Comparison of ENCODE assay signal across 21 cellular contexts in genomic region chr16:69097425-69097824, GRCh38. TPM values are rescaled to one million over a fixed set of nuclear protein-coding genes. Genes with fewer than 3 reads are reported as not detected.
DNase-seq lines count a peak whose midpoint lies in the region; ATAC-seq, FAIRE-seq and TF ChIP-seq lines count a peak whose summit lies in the region.
"Had no signal": no experiment of that assay in that cellular context is flagged by ENCODE, and none has a peak within 500 bp of the region (broad histone marks: within the 10 kb centered on the region; RNA-seq: fewer than 3 reads in every experiment).

No MANE protein-coding gene starts in this region.

- no peaks in the 10 kb centered on the region for H3K9me3 ChIP-seq in HUES64 (ENCODE audit: insufficient read depth, low read depth, low read length)
- no peaks in the 10 kb centered on the region for H3K9me3 ChIP-seq in keratinocyte (ENCODE audit: control insufficient read depth, low read depth, low read length)
- no peaks in the 10 kb centered on the region for H3K9me3 ChIP-seq in SK-N-SH
- no peaks in the 10 kb centered on the region for H3K9me3 ChIP-seq in T-helper 17 cell (ENCODE audit: control insufficient read depth, low read length, poor library complexity, severe bottlenecking)
- H3K9me3 ChIP-seq: BLaER1 had no signal

- dilution Hi-C loops in keratinocyte (cut with MboI; ENCODE audit: extremely low pct_ligation_motif_present, low sequenced_read_pairs), result no loop called here

- no peak overlapping the region for H3K4me2 ChIP-seq in keratinocyte (ENCODE audit: control insufficient read depth, extremely low read depth, insufficient read depth, low read depth, low read length)
- no peak overlapping the region for H3K4me2 ChIP-seq in SK-N-SH
- H3K4me2 ChIP-seq: BLaER1, PC-9 had no signal

- TF ChIP-seq EP300 in SK-N-SH (IDR thresholded peaks at IDR 0.05; ENCODE audit: borderline replicate concordance in 1 of 2, low read depth in 1 of 2, low read length in 1 of 2), result no peak

- H3K9ac ChIP-seq in HUES64 (ENCODE audit: low read depth, low read length) (no peak overlapping the region), keratinocyte (ENCODE audit: control insufficient read depth, extremely low read depth, insufficient read depth, low read length) (no peak overlapping the region), SK-N-SH (no peak overlapping the region)
- H3K9ac ChIP-seq: BLaER1 had no signal

- H3K4me3 ChIP-seq in HUES64 (ENCODE audit: low read length), result no peak overlapping the region
- H3K4me3 ChIP-seq in keratinocyte (ENCODE audit: control insufficient read depth in 2 of 3, extremely low read depth in 1 of 3, insufficient read depth in 2 of 3, low read depth in 1 of 3, low read length in 3 of 3), result no peak overlapping the region
- no peak overlapping the region for H3K4me3 ChIP-seq in SK-N-SH (ENCODE audit: low read depth in 2 of 2, low read length in 1 of 2)
- H3K4me3 ChIP-seq: BLaER1, PC-9 had no signal

- H3K4me1 ChIP-seq in HUES64 (ENCODE audit: insufficient read depth, low read length) (peaks cover 21% of the 10 kb centered on the region), keratinocyte (ENCODE audit: control insufficient read depth, extremely low read depth, insufficient read depth, low read length) (peaks cover 25% of the 10 kb centered on the region), SK-N-SH (ENCODE audit: control insufficient read depth in 1 of 2, insufficient read depth in 2 of 2, low read depth in 1 of 2, low read length in 1 of 2) (peaks cover 0 to 9% of the 10 kb centered on the region in 2 experiments; a peak in 1 of 4 replicates)

- H4K20me1 ChIP-seq in keratinocyte (ENCODE audit: control insufficient read depth, extremely low read depth, insufficient read depth, low read length) (no peaks in the 10 kb centered on the region), SK-N-SH (ENCODE audit: insufficient read depth) (no peaks in the 10 kb centered on the region)
- H4K20me1 ChIP-seq: BLaER1 had no signal

- H3F3A ChIP-seq in SK-N-SH (replicated peaks; ENCODE audit: insufficient read depth), result peaks cover 8% of the 10 kb centered on the region

- H3K9me1 ChIP-seq in keratinocyte (ENCODE audit: control insufficient read depth, extremely low read depth, insufficient read depth, low read length), result no peaks in the 10 kb centered on the region

- H3K4me3 Mint-ChIP-seq in T-helper 17 cell, result no peak overlapping the region
- H3K4me3 Mint-ChIP-seq: CD4-positive, alpha-beta T cell had no signal

- no peak for TF ChIP-seq RAD21 in SK-N-SH (IDR thresholded peaks at IDR 0.05; ENCODE audit: low read length)

- no peak overlapping the region for H3K27ac Mint-ChIP-seq in T-helper 17 cell
- H3K27ac Mint-ChIP-seq: CD4-positive, alpha-beta T cell had no signal

- H2AFZ ChIP-seq in keratinocyte (ENCODE audit: control insufficient read depth, low read length) (peak overlapping the region; percentile 27), SK-N-SH (ENCODE audit: low read depth) (no peak overlapping the region)
- H2AFZ ChIP-seq: PC-9 had no signal

- H3K36me3 Mint-ChIP-seq in T-helper 17 cell (ENCODE audit: low read depth), result peaks cover 2% of the 10 kb centered on the region

- WGBS in HUES64, result 83% methylated on average over 6 of the region's 6 CpGs
- WGBS in SK-N-SH (ENCODE audit: low lambda C conversion rate), result 99% methylated on average over 5 of the region's 6 CpGs

- H3K9me2 ChIP-seq in SK-N-SH, result no peaks in the 10 kb centered on the region

- peaks cover 13% of the 10 kb centered on the region for H3K27me3 Mint-ChIP-seq in T-helper 17 cell

- peak; percentile 36 for ATAC-seq in esophagus mucosa
- no peak for ATAC-seq in T-helper 17 cell

- TF ChIP-seq CTCF in keratinocyte (optimal IDR thresholded peaks at IDR 0.05 in 1 of 3, IDR thresholded peaks at IDR 0.05 in 1 of 3, conservative IDR thresholded peaks at IDR 0.05 in 1 of 3; ENCODE audit: extremely low read depth in 1 of 3, insufficient read depth in 2 of 3, low read length in 3 of 3) (no peak), GM13977 (IDR thresholded peaks at IDR 0.05; ENCODE audit: extremely low read depth, insufficient read depth, missing control alignments) (no peak), SK-N-SH (IDR thresholded peaks at IDR 0.05) (no peak)

- POLR2A ChIA-PET in SK-N-SH (lab: Yijun Ruan, JAX), result no interaction called here

- DNase-seq in keratinocyte (ENCODE audit: low read depth, low spot score) (no peak), GM13977 (ENCODE audit: low spot score) (no peak), SK-N-SH (no peak), T-helper 17 cell (no peak), RPMI8226 (no peak)
- DNase-seq: ACHN; CD4-positive, alpha-beta T cell; COR-L47; DMS79; GOT3; KBM-7; NCI-H1092 treated with DMSO at 0.1 percent for 48 hours; NCI-H1436 treated with DMSO at 0.1 percent for 48 hours; NCI-H1930; NCI-H2227 treated with DMSO at 0.1 percent for 48 hours; NCI-H510A; PC-9; SIG-M5 had no signal

- H3K27ac ChIP-seq in HUES64 (ENCODE audit: low read depth, low read length) (peak overlapping the region; percentile 45), keratinocyte (ENCODE audit: control insufficient read depth, insufficient read depth, low read length) (no peak overlapping the region), SK-N-SH (ENCODE audit: low read depth in 2 of 2, low read length in 1 of 2) (no peak overlapping the region)
- H3K27ac ChIP-seq: BLaER1, PC-9 had no signal

- CTCF ChIA-PET in SK-N-SH (lab: Yijun Ruan, JAX), result interaction anchor here (0.7 kb wide), 1 partner anchor 250 kb away, joined by 3 read pairs; no protein-coding TSS in a partner anchor

- H3K27me3 ChIP-seq in HUES64 (ENCODE audit: insufficient read depth, low read length) (no peaks in the 10 kb centered on the region), keratinocyte (ENCODE audit: control insufficient read depth, extremely low read depth, insufficient read depth, low read length) (no peaks in the 10 kb centered on the region), SK-N-SH (ENCODE audit: insufficient read depth) (no peaks in the 10 kb centered on the region)
- H3K27me3 ChIP-seq: BLaER1 had no signal

- H3K4me1 Mint-ChIP-seq in T-helper 17 cell, result no peaks in the 10 kb centered on the region

- in situ Hi-C loops in GM13977 (cut with MboI; ENCODE audit: low pct_unique_long_range_greater_than_20kb, low sequenced_read_pairs, unreplicated experiment), result no loop called here

- H3K36me3 ChIP-seq in HUES64 (ENCODE audit: insufficient read depth, low read length) (no peaks in the 10 kb centered on the region), keratinocyte (ENCODE audit: control insufficient read depth in 2 of 2, extremely low read depth in 1 of 2, insufficient read depth in 2 of 2, low read length in 2 of 2) (no peaks in the 10 kb centered on the region), SK-N-SH (replicated peaks in 1 of 2; ENCODE audit: control insufficient read depth in 1 of 2, insufficient read depth in 2 of 2, low read length in 1 of 2) (no peaks in the 10 kb centered on the region)
- H3K36me3 ChIP-seq: BLaER1 had no signal

- peak; percentile 58 for FAIRE-seq in keratinocyte (lab: Jason Lieb, UNC)

- no peaks in the 10 kb centered on the region for H3K79me2 ChIP-seq in keratinocyte (ENCODE audit: control insufficient read depth, insufficient read depth, low read length)
- H3K79me2 ChIP-seq in SK-N-SH (ENCODE audit: insufficient read depth), result no peaks in the 10 kb centered on the region

TF ChIP-seq in SK-N-SH, 30 proteins besides CTCF, POLR2A, EP300 and RAD21 (continues in another document):
- TF ChIP-seq JUND (IDR thresholded peaks at IDR 0.05), result no peak
- no peak for TF ChIP-seq TCF12 (IDR thresholded peaks at IDR 0.05)

RNA-seq across cellular contexts. Expression of gene HAS3, which starts 8.0 kb away (rescaled TPM):
- polyA plus RNA-seq in HUES64 (2013, experiment 1 of 2), result 50.0 TPM
- 43.6 TPM for polyA plus RNA-seq in HUES64 (2013, experiment 2 of 2)
- total RNA-seq in esophagus mucosa (72.2 TPM), T-helper 17 cell (1 to 10 TPM; 3.0 to 3.5 TPM)
- polyA plus RNA-seq in keratinocyte (132 to 278 TPM (median 143 TPM) in 3 replicates), SK-N-SH (2012; rRNA removed) (38.7 and 52.4 TPM in 2 replicates)
- polyA plus RNA-seq in keratinocyte (2011; ENCODE audit: low read depth), result 39.0 TPM
- 76.7 and 81.1 TPM in 2 replicates for polyA plus RNA-seq in keratinocyte (2011; cell fraction: cytosol; rRNA removed)
- 341 and 434 TPM in 2 replicates for polyA plus RNA-seq in keratinocyte (2011; cell fraction: nucleus; rRNA removed)
- 69.7 and 135 TPM in 2 replicates for polyA plus RNA-seq in keratinocyte (2012; ENCODE audit: low replicate concordance)
- 225 to 420 TPM (median 232 TPM) in 3 replicates for polyA minus RNA-seq in keratinocyte
- 323 TPM for polyA minus RNA-seq in keratinocyte (2011; cell fraction: cytosol; rRNA and poly(A)+ RNA removed)
- polyA minus RNA-seq in keratinocyte (2011; cell fraction: nucleus; rRNA and poly(A)+ RNA removed), result 451 and 616 TPM in 2 replicates
- polyA plus RNA-seq in SK-N-SH (2012; cell fraction: cytosol; rRNA removed), result 26.0 and 37.9 TPM in 2 replicates
- polyA plus RNA-seq in SK-N-SH (2012; cell fraction: nucleus; rRNA removed), result 61.9 and 84.2 TPM in 2 replicates

RNA-seq across cellular contexts. Expression of gene CHTF8, which starts 35.0 kb away (rescaled TPM):
- polyA plus RNA-seq in HUES64 (2013, experiment 1 of 2), result 115 TPM
- 120 TPM for polyA plus RNA-seq in HUES64 (2013, experiment 2 of 2)
- total RNA-seq in esophagus mucosa, result 89.6 TPM
- 96.0 to 120 TPM (median 118 TPM) in 3 replicates for polyA plus RNA-seq in keratinocyte
- polyA plus RNA-seq in keratinocyte (2011; ENCODE audit: low read depth), result 29.3 TPM
- polyA plus RNA-seq in keratinocyte (2011; cell fraction: cytosol; rRNA removed), result 108 and 111 TPM in 2 replicates
- 68.5 and 93.5 TPM in 2 replicates for polyA plus RNA-seq in keratinocyte (2011; cell fraction: nucleus; rRNA removed)
- 67.7 and 113 TPM in 2 replicates for polyA plus RNA-seq in keratinocyte (2012; ENCODE audit: low replicate concordance)
- polyA minus RNA-seq in keratinocyte, result 145 to 246 TPM (median 171 TPM) in 3 replicates
- polyA minus RNA-seq in keratinocyte (2011; cell fraction: cytosol; rRNA and poly(A)+ RNA removed), result 132 TPM
- 50.0 and 62.5 TPM in 2 replicates for polyA minus RNA-seq in keratinocyte (2011; cell fraction: nucleus; rRNA and poly(A)+ RNA removed)
- 83.0 and 96.6 TPM in 2 replicates for polyA plus RNA-seq in SK-N-SH (2012; rRNA removed)
- polyA plus RNA-seq in SK-N-SH (2012; cell fraction: cytosol; rRNA removed), result 60.3 and 84.3 TPM in 2 replicates
- polyA plus RNA-seq in SK-N-SH (2012; cell fraction: nucleus; rRNA removed), result 54.0 and 64.1 TPM in 2 replicates
- total RNA-seq in T-helper 17 cell, result 10 to 100 TPM; 66.1 to 68.5 TPM

RNA-seq across cellular contexts. Expression of gene UTP4, which starts 35.0 kb away (rescaled TPM):
- 90.1 TPM for polyA plus RNA-seq in HUES64 (2013, experiment 1 of 2)
- 78.6 TPM for polyA plus RNA-seq in HUES64 (2013, experiment 2 of 2)
- 30.2 TPM for total RNA-seq in esophagus mucosa
- 87.7 to 107 TPM (median 106 TPM) in 3 replicates for polyA plus RNA-seq in keratinocyte
- 43.0 TPM for polyA plus RNA-seq in keratinocyte (2011; ENCODE audit: low read depth)
- 65.9 and 94.9 TPM in 2 replicates for polyA plus RNA-seq in keratinocyte (2011; cell fraction: cytosol; rRNA removed)
- polyA plus RNA-seq in keratinocyte (2011; cell fraction: nucleus; rRNA removed), result 66.5 and 72.3 TPM in 2 replicates
- 34.6 and 63.3 TPM in 2 replicates for polyA plus RNA-seq in keratinocyte (2012; ENCODE audit: low replicate concordance)
- 111 to 126 TPM (median 114 TPM) in 3 replicates for polyA minus RNA-seq in keratinocyte
- 55.1 TPM for polyA minus RNA-seq in keratinocyte (2011; cell fraction: cytosol; rRNA and poly(A)+ RNA removed)
- 30.9 and 46.2 TPM in 2 replicates for polyA minus RNA-seq in keratinocyte (2011; cell fraction: nucleus; rRNA and poly(A)+ RNA removed)
- 66.5 and 91.7 TPM in 2 replicates for polyA plus RNA-seq in SK-N-SH (2012; rRNA removed)
- polyA plus RNA-seq in SK-N-SH (2012; cell fraction: cytosol; rRNA removed), result 66.4 and 80.8 TPM in 2 replicates
- polyA plus RNA-seq in SK-N-SH (2012; cell fraction: nucleus; rRNA removed), result 47.6 and 88.1 TPM in 2 replicates
- total RNA-seq in T-helper 17 cell, result 10 to 100 TPM; 29.4 to 47.2 TPM

Comparison
In these comparisons a context has a peak if more than half of its experiments do, and no peak if none do; other contexts are left out.
1. RNA of gene HAS3, which starts 8.0 kb away (total RNA-seq): 72.2 TPM in esophagus mucosa (single experiment); 3.0 to 3.5 TPM in T-helper 17 cell; every median in the first group is over 10 times any median in the second.